Comparison of ENCODE assay signal across 8 cellular contexts in the genomic region with DNA sequence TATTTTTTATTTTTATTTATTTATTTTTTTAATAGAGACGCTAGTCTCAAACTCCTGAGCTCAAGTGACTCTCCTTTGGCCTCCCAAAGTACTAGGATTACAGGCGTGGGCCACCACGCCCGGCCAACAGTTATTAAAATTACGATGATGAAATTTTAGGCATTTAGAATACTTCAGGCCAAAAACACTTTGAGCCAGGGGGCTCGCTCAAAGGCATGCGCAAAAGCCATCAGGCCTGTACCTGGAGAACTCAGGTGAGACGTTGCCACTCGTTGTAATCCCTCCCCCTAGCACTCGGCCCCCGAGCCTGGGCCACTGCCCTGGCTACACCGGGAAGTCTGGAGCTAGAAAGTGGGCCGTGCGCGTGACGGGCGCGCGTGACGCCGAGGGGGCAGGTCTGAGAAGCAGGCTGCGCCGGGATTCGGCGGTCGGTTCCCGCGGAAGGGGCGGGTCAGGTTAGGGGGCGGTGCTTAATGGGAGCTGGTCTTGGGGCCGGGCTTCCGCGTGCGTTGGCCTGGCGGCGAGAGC. TPM values are rescaled to one million over a fixed set of nuclear protein-coding genes. Genes with fewer than 3 reads are reported as not detected.
DNase-seq lines count a peak whose midpoint lies in the region; ATAC-seq and TF ChIP-seq lines count a peak whose summit lies in the region.

No MANE protein-coding gene starts in this region.

- TF ChIP-seq CTCF in IMR-90 (conservative IDR thresholded peaks at IDR 0.05; ENCODE audit: low read depth, low read length) (no peak), OCI-LY7 (conservative IDR thresholded peaks at IDR 0.05; ENCODE audit: low read length) (no peak), epithelial cell of proximal tubule (conservative IDR thresholded peaks at IDR 0.05; ENCODE audit: low read depth, low read length) (no peak)

- H3K4me2 ChIP-seq in IMR-90 (ENCODE audit: low read depth, low read length) (peak overlapping the region; percentile 93), OCI-LY7 (ENCODE audit: low read length) (peak overlapping the region; percentile 74)

- peak overlapping the region; percentile 88; the same call in 1 of the 2 replicates for H2AK5ac ChIP-seq in IMR-90 (ENCODE audit: low read depth, low read length)

- peak overlapping the region; percentile 96 for H4K5ac ChIP-seq in IMR-90 (ENCODE audit: low read depth, low read length)

- peaks cover 19 to 29% of the 10 kb centered on the region in 2 experiments; a peak in 3 of 4 replicates for H3K79me1 ChIP-seq in IMR-90 (ENCODE audit: low read depth in 1 of 2, low read length in 2 of 2)

- H3K79me2 ChIP-seq in OCI-LY7 (ENCODE audit: insufficient read depth, low read depth, low read length) = peaks cover 42% of the 10 kb centered on the region

- H3K9me3 ChIP-seq in IMR-90 (ENCODE audit: control insufficient read depth, insufficient read depth, low read length) (no peaks in the 10 kb centered on the region), OCI-LY7 (ENCODE audit: low read length) (no peaks in the 10 kb centered on the region)

- H2BK5ac ChIP-seq in IMR-90 (ENCODE audit: low read depth, low read length, poor library complexity, severe bottlenecking) = peak overlapping the region; percentile 62

- peak overlapping the region; percentile 87 for H3K14ac ChIP-seq in IMR-90 (replicated peaks; ENCODE audit: low read depth, low read length)

- DNase-seq in DMS114 treated with DMSO at 0.1 percent for 48 hours (lab: John Stamatoyannopoulos, UW; ENCODE audit: unreplicated experiment) (peak; percentile 87), IMR-90 (peak; percentile 95), OCI-LY7 (ENCODE audit: low spot score) (peak; percentile 98), activated T-cell treated with anti-CD3 and anti-CD28 coated beads for 48 hours (ENCODE audit: low read depth) (peak; percentile 99), epithelial cell of proximal tubule (ENCODE audit: low read depth) (peak; percentile 43), mucosa of gallbladder (ENCODE audit: low spot score) (peak; percentile 99)
- peak; percentile 98 for DNase-seq in stimulated activated CD8-positive, alpha-beta memory T cell treated with anti-CD3 and anti-CD28 coated beads, Interleukin-4, amount 100 ng/mL, for 24 hours (ENCODE audit: low read depth)

- H2AFZ ChIP-seq in IMR-90 (replicated peaks; ENCODE audit: low read length, poor library complexity) (peak overlapping the region; percentile 89), OCI-LY7 (ENCODE audit: low read length) (peak overlapping the region; percentile 53; the same call in 1 of the 2 replicates)

- H3K23ac ChIP-seq in IMR-90 (ENCODE audit: low read depth, low read length) = no peak overlapping the region

- dilution Hi-C loops in IMR-90 (cut with HindIII; ENCODE audit: low sequenced_read_pairs, unreplicated experiment) = no loop called here

- H3K9me2 ChIP-seq in OCI-LY7 (ENCODE audit: insufficient read depth, low read length) = no peaks in the 10 kb centered on the region

- H2BK15ac ChIP-seq in IMR-90 (ENCODE audit: low read depth, low read length) = peak overlapping the region; percentile 13; the same call in 1 of the 3 replicates

- H3K27ac ChIP-seq in IMR-90 (ENCODE audit: insufficient read depth, low read length) (peak overlapping the region; percentile 84), OCI-LY7 (ENCODE audit: low read depth, low read length, poor library complexity, severe bottlenecking) (peak overlapping the region; percentile 41)

- no peaks in the 10 kb centered on the region for H3K27me3 ChIP-seq in IMR-90 (ENCODE audit: control insufficient read depth, insufficient read depth, low read length)

- CTCF ChIA-PET in IMR-90 (lab: Yijun Ruan, JAX) = interaction anchor here (0.5 kb wide), 1 partner anchor 174 kb away, joined by 3 read pairs; no protein-coding TSS in a partner anchor
- CTCF ChIA-PET in OCI-LY7 (lab: Charles Lee; ENCODE audit: unreplicated experiment) = interaction anchor here (1.3 kb wide), 1 partner anchor 20 kb away, joined by 3 read pairs; no protein-coding TSS in a partner anchor

- H3K56ac ChIP-seq in IMR-90 (ENCODE audit: extremely low read depth, insufficient read depth, low read length) = peak overlapping the region; percentile 53

- H3K9me1 ChIP-seq in IMR-90 (ENCODE audit: insufficient read depth, low read length) = no peaks in the 10 kb centered on the region

- H3K4me1 ChIP-seq in IMR-90 (ENCODE audit: control insufficient read depth, insufficient read depth, low read length) = no peaks in the 10 kb centered on the region
- H3K4me1 ChIP-seq in OCI-LY7 (ENCODE audit: insufficient read depth, low read length, poor library complexity, severe bottlenecking) = peaks cover 34% of the 10 kb centered on the region

- POLR2A ChIA-PET in IMR-90 (lab: Charles Lee; ENCODE audit: unreplicated experiment) (interaction anchor here (0.6 kb wide), 1 partner anchor 1559 kb away, joined by 5 read pairs; no protein-coding TSS in a partner anchor), OCI-LY7 (lab: Charles Lee) (interaction anchor here (0.5 to 2.5 kb wide), 17 partner anchors 11 to 216 kb away, joined by 3 to 12 read pairs (median 3); a partner anchor contains a TSS)

- peak overlapping the region; percentile 61 for H3K4me3 ChIP-seq in IMR-90 (ENCODE audit: insufficient read depth, low read depth, low read length)
- H3K4me3 ChIP-seq in OCI-LY7 (ENCODE audit: low read depth, low read length, poor library complexity, severe bottlenecking) = peak overlapping the region; percentile 67
- H3K4me3 ChIP-seq in epithelial cell of proximal tubule (ENCODE audit: low read depth, low read length) = peak overlapping the region; percentile 71

- intact Hi-C loops in IMR-90 (cut with micrococcal nuclease) (loop anchor here (5.0 kb wide), 1 partner anchor 43 kb away; no protein-coding TSS in a partner anchor), OCI-LY7 (cut with micrococcal nuclease; ENCODE audit: unreplicated experiment) (no loop called here)

- in situ Hi-C loops in IMR-90 (cut with MboI; ENCODE audit: low sequenced_read_pairs) = no loop called here

- H3K36me3 ChIP-seq in IMR-90 (ENCODE audit: control insufficient read depth, insufficient read depth, low read length) (peaks cover 4% of the 10 kb centered on the region), OCI-LY7 (ENCODE audit: insufficient read depth, low read length) (peaks cover 7% of the 10 kb centered on the region; the same call in 1 of the 2 replicates)

- peak overlapping the region; percentile 92 to 95 for H4K8ac ChIP-seq in IMR-90 (ENCODE audit: low read depth in 2 of 2, low read length in 2 of 2)

- H4K20me1 ChIP-seq in IMR-90 (ENCODE audit: insufficient read depth, low read length) (no peaks in the 10 kb centered on the region), OCI-LY7 (ENCODE audit: insufficient read depth, low read length) (no peaks in the 10 kb centered on the region)

- peak; percentile 94 for TF ChIP-seq POLR2A in IMR-90 (IDR thresholded peaks at IDR 0.05; ENCODE audit: low read depth, low read length)

- peak overlapping the region; percentile 67; the same call in 1 of the 2 replicates for H4K91ac ChIP-seq in IMR-90 (ENCODE audit: insufficient read depth, low read depth, low read length)

- no peak overlapping the region for H2BK20ac ChIP-seq in IMR-90 (ENCODE audit: low read depth, low read length)

- BruUV-seq in IMR-90 (replicated peaks; lab: Mats Ljungman, UMichigan) (no TSS peak), OCI-LY7 (replicated peaks; lab: Mats Ljungman, UMichigan) (TSS peak; percentile 99)

- peak overlapping the region; percentile 42 for H2AK9ac ChIP-seq in IMR-90 (replicated peaks; ENCODE audit: low read depth, low read length, poor library complexity)

- peak overlapping the region; percentile 70 for H3K18ac ChIP-seq in IMR-90 (ENCODE audit: low read depth, low read length)

- H3K9ac ChIP-seq in IMR-90 (ENCODE audit: low read depth, low read length) = peak overlapping the region; percentile 83

- H3K4ac ChIP-seq in IMR-90 (ENCODE audit: low read depth, low read length) = peak overlapping the region; percentile 82

- H2BK120ac ChIP-seq in IMR-90 (ENCODE audit: low read depth, low read length) = 0 out of 2 replicates have a peak overlapping the region, but pooled peaks have one; percentile 1

- ATAC-seq in GM21529 (IDR thresholded peaks at IDR 0.05; ENCODE audit: unreplicated experiment) (peak; percentile 94), IMR-90 (ENCODE audit: low read depth) (peak; percentile 99)

- WGBS in IMR-90 (ENCODE audit: extremely low coverage in 2 of 2, insufficient read length in 1 of 2), 2 experiments = no CpG with 5 or more reads among the region's 36 CpGs

- no peak for TF ChIP-seq RAD21 in IMR-90 (IDR thresholded peaks at IDR 0.05; ENCODE audit: low read length)

TF ChIP-seq in IMR-90, 13 proteins besides CTCF, POLR2A, EP300 and RAD21 (continues in another document):
- TF ChIP-seq, protein P1, sequence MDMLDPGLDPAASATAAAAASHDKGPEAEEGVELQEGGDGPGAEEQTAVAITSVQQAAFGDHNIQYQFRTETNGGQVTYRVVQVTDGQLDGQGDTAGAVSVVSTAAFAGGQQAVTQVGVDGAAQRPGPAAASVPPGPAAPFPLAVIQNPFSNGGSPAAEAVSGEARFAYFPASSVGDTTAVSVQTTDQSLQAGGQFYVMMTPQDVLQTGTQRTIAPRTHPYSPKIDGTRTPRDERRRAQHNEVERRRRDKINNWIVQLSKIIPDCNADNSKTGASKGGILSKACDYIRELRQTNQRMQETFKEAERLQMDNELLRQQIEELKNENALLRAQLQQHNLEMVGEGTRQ (IDR thresholded peaks at IDR 0.05; ENCODE audit: low read depth, low read length) = peak; percentile 90
- TF ChIP-seq FOS (IDR thresholded peaks at IDR 0.05; ENCODE audit: low read depth, low read length) = 0 out of 2 replicates have a peak, but pooled peaks have one; percentile 24
- TF ChIP-seq MXI1 (IDR thresholded peaks at IDR 0.05; ENCODE audit: borderline replicate concordance, low read depth, low read length) = peak; percentile 56; the same call in 1 of the 2 replicates
- peak; percentile 78; the same call in 1 of the 2 replicates for TF ChIP-seq MAZ (IDR thresholded peaks at IDR 0.05; ENCODE audit: borderline replicate concordance, low read depth, low read length)

RNA-seq across cellular contexts. Expression of a gene that starts 0.3 kb away (rescaled TPM):
- total RNA-seq in IMR-90 (2012; rRNA removed) = 3.3 and 3.8 TPM in 2 replicates
- polyA plus RNA-seq in IMR-90 (2012; rRNA removed) = 6.2 and 6.3 TPM in 2 replicates
- 4.9 and 6.7 TPM in 2 replicates for polyA plus RNA-seq in IMR-90 (2012; cell fraction: cytosol; rRNA removed)
- 25.6 and 26.9 TPM in 2 replicates for polyA plus RNA-seq in IMR-90 (2012; cell fraction: nucleus; rRNA removed; ENCODE audit: low replicate concordance)
- 32.9 and 38.5 TPM in 2 replicates for total RNA-seq in OCI-LY7 (2014; rRNA removed; shearing (Covaris generic))
- total RNA-seq in OCI-LY7 (2022) = 20.7 and 22.2 TPM in 2 replicates
- total RNA-seq in epithelial cell of proximal tubule = 3.3 and 8.4 TPM in 2 replicates
- 21.2 TPM for total RNA-seq in mucosa of gallbladder

RNA-seq across cellular contexts. Expression of a gene that starts 46.0 kb away (rescaled TPM):
- total RNA-seq in IMR-90 (2012; rRNA removed) (13.3 and 15.4 TPM in 2 replicates), OCI-LY7 (2022) (36.6 and 42.1 TPM in 2 replicates), epithelial cell of proximal tubule (6.9 and 12.4 TPM in 2 replicates), mucosa of gallbladder (13.0 TPM)
- polyA plus RNA-seq in IMR-90 (2012; rRNA removed) = 10.6 and 12.1 TPM in 2 replicates
- polyA plus RNA-seq in IMR-90 (2012; cell fraction: cytosol; rRNA removed) = 9.5 and 14.6 TPM in 2 replicates
- polyA plus RNA-seq in IMR-90 (2012; cell fraction: nucleus; rRNA removed; ENCODE audit: low replicate concordance) = 5.9 and 10.1 TPM in 2 replicates
- 44.8 and 46.5 TPM in 2 replicates for total RNA-seq in OCI-LY7 (2014; rRNA removed; shearing (Covaris generic))

Comparison
In these comparisons a context has a peak if more than half of its experiments do, and no peak if none do; other contexts are left out.
1. Peak in every context shown above with its lines: DNase-seq, ATAC-seq, H3K4me3 ChIP-seq and H3K27ac ChIP-seq.
2. DNase-seq: peak in every context shown above with its lines; median percentile 99 in activated T-cell treated with anti-CD3 and anti-CD28 coated beads for 48 hours; 99 in mucosa of gallbladder; 98 in OCI-LY7; 98 in stimulated activated CD8-positive, alpha-beta memory T cell treated with anti-CD3 and anti-CD28 coated beads, Interleukin-4, amount 100 ng/mL, for 24 hours; 95 in IMR-90; 87 in DMS114 treated with DMSO at 0.1 percent for 48 hours; 43 in epithelial cell of proximal tubule.